In the genomic region with DNA sequence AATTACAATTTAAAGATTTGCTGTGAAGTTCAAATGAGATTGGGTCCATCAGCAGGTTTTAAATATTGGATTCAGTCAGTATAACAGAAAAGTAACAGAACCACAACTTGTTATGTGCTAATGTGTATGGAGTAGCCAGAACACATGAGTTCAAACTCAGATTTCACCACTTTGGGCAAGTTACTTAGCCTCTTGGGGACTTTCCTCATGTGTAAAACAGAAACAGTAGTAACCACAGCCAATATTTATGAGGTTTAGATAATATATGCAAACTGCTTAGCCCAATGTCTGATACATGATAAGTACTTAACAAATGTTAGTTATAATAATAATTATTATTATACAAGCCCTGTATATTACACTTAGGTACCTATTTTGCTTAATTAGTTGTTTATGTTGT, we compare ENCODE assay signal across 24 cellular contexts. TPM values are rescaled to one million over a fixed set of nuclear protein-coding genes. Genes with fewer than 3 reads are reported as not detected.
DNase-seq lines count a peak whose midpoint lies in the region; ATAC-seq, FAIRE-seq and TF ChIP-seq lines count a peak whose summit lies in the region.
"Had no signal": no experiment of that assay in that cellular context is flagged by ENCODE, and none has a peak within 500 bp of the region (broad histone marks: within the 10 kb centered on the region; RNA-seq: fewer than 3 reads in every experiment).

No MANE protein-coding gene starts in this region.

- H4K20me1 ChIP-seq in GM12878 (ENCODE audit: control insufficient read depth, insufficient read depth) (no peaks in the 10 kb centered on the region), smooth muscle cell (ENCODE audit: low read depth) (no peaks in the 10 kb centered on the region), OCI-LY7 (ENCODE audit: insufficient read depth, low read length) (no peaks in the 10 kb centered on the region)

- intact Hi-C loops in GM12878 (cut with micrococcal nuclease; ENCODE audit: unreplicated experiment) = loop anchor here (5.0 kb wide), 1 partner anchor 91 kb away; no protein-coding TSS in a partner anchor
- intact Hi-C loops in OCI-LY7 (cut with micrococcal nuclease; ENCODE audit: unreplicated experiment) = no loop called here

- peak; percentile 9 for DNase-seq in GM12878 (ENCODE audit: low read depth, low spot score)
- DNase-seq in smooth muscle cell (lab: John Stamatoyannopoulos, UW; ENCODE audit: unreplicated experiment) = no peak
- no peak for DNase-seq in SKM-1 (lab: John Stamatoyannopoulos, UW; ENCODE audit: unreplicated experiment)
- DNase-seq in OCI-LY7 (ENCODE audit: low spot score) = no peak
- DNase-seq in medulla oblongata (ENCODE audit: extremely low spot score) = no peak
- DNase-seq: activated B cell treated with CpG ODN at 0.5 μM for 24 hours; activated CD8-positive, alpha-beta memory T cell treated with anti-CD3 and anti-CD28 coated beads for 24 hours; AML-193; COR-L47; gastrocnemius medialis; NCI-H1694; SIG-M5; stimulated activated naive CD4-positive, alpha-beta T cell; T-helper 17 cell had no signal

- ATAC-seq in GM19023 (IDR thresholded peaks at IDR 0.05; ENCODE audit: unreplicated experiment) (peak; percentile 92), HG02623 (IDR thresholded peaks at IDR 0.05; ENCODE audit: unreplicated experiment) (peak; percentile 80), HG03097 (IDR thresholded peaks at IDR 0.05; ENCODE audit: low FRiP score, unreplicated experiment) (peak; percentile 65), GM12878 (peak; percentile 98)
- ATAC-seq: gastrocnemius medialis, GM23338, T-helper 17 cell had no signal

- H3K9ac ChIP-seq in GM12878 (ENCODE audit: control insufficient read depth, insufficient read depth, low read length) = no peak overlapping the region
- no peak overlapping the region for H3K9ac ChIP-seq in smooth muscle cell (ENCODE audit: low read depth)
- H3K9ac ChIP-seq: neural progenitor cell had no signal

- in situ Hi-C loops in GM12878 (cut with MboI) = no loop called here

- no peaks in the 10 kb centered on the region for H3K9me3 ChIP-seq in GM12878 (replicated peaks; ENCODE audit: control insufficient read depth, insufficient read depth, low read length)
- H3K9me3 ChIP-seq in smooth muscle cell (replicated peaks; ENCODE audit: low read depth) = no peaks in the 10 kb centered on the region
- H3K9me3 ChIP-seq in OCI-LY7 (ENCODE audit: low read length) = no peaks in the 10 kb centered on the region
- H3K9me3 ChIP-seq: gastrocnemius medialis had no signal

- FAIRE-seq in GM12878 (lab: Jason Lieb, UNC) = peak; percentile 44
- FAIRE-seq: bronchial epithelial cell had no signal

- H3K4me1 ChIP-seq in GM12878 (ENCODE audit: control insufficient read depth, insufficient read depth, low read length) (no peaks in the 10 kb centered on the region), smooth muscle cell (ENCODE audit: low read depth) (peaks cover 9% of the 10 kb centered on the region), OCI-LY7 (ENCODE audit: insufficient read depth, low read length, poor library complexity, severe bottlenecking) (no peaks in the 10 kb centered on the region)
- H3K4me1 ChIP-seq: gastrocnemius medialis had no signal

- CTCF ChIA-PET in GM12878 (lab: Yijun Ruan, JAX) (interaction anchor here (0.9 kb wide), 1 partner anchor 10 kb away, joined by 5 read pairs; no protein-coding TSS in a partner anchor), OCI-LY7 (lab: Charles Lee; ENCODE audit: unreplicated experiment) (no interaction called here)

- no peaks in the 10 kb centered on the region for H3F3A ChIP-seq in smooth muscle cell (ENCODE audit: low read depth)

- SMC1A ChIA-PET in GM12878 (lab: Charles Lee; ENCODE audit: uncharacterized antibody, unreplicated experiment) = interaction anchor here (1.1 kb wide), 1 partner anchor 19 kb away, joined by 3 read pairs; no protein-coding TSS in a partner anchor

- H2AFZ ChIP-seq in GM12878 (ENCODE audit: control insufficient read depth, low read depth, low read length) = no peak overlapping the region
- H2AFZ ChIP-seq in smooth muscle cell (ENCODE audit: low read depth) = no peak overlapping the region
- H2AFZ ChIP-seq in OCI-LY7 (ENCODE audit: low read length) = no peak overlapping the region
- H2AFZ ChIP-seq: GM23338, neural progenitor cell had no signal

- H3K79me2 ChIP-seq in GM12878 (ENCODE audit: control insufficient read depth, insufficient read depth, low read length) (no peaks in the 10 kb centered on the region), smooth muscle cell (ENCODE audit: low read depth) (no peaks in the 10 kb centered on the region), OCI-LY7 (ENCODE audit: insufficient read depth, low read depth, low read length) (no peaks in the 10 kb centered on the region)

- H3K4me3 ChIP-seq in GM12878 (no peak overlapping the region), smooth muscle cell (no peak overlapping the region), OCI-LY7 (ENCODE audit: low read depth, low read length, poor library complexity, severe bottlenecking) (no peak overlapping the region)
- H3K4me3 ChIP-seq: gastrocnemius medialis, GM23338, neural progenitor cell had no signal

- H3K27ac ChIP-seq in GM12878 (ENCODE audit: control insufficient read depth, insufficient read depth) = no peak overlapping the region
- no peak overlapping the region for H3K27ac ChIP-seq in smooth muscle cell (ENCODE audit: low read depth)
- no peak overlapping the region for H3K27ac ChIP-seq in OCI-LY7 (ENCODE audit: low read depth, low read length, poor library complexity, severe bottlenecking)
- H3K27ac ChIP-seq: gastrocnemius medialis, neural progenitor cell had no signal

- no peaks in the 10 kb centered on the region for H3K9me2 ChIP-seq in OCI-LY7 (ENCODE audit: insufficient read depth, low read length)

- no TSS peak for BruUV-seq in GM12878 (replicated peaks; lab: Mats Ljungman, UMichigan)
- no TSS peak for BruUV-seq in OCI-LY7 (replicated peaks; lab: Mats Ljungman, UMichigan)

- POLR2A ChIA-PET in GM12878 (lab: Charles Lee) (no interaction called here), OCI-LY7 (lab: Charles Lee) (no interaction called here)

- TF ChIP-seq POLR2A in GM12878 (IDR thresholded peaks at IDR 0.05; ENCODE audit: low read depth, low read length) = no peak

- H3K36me3 ChIP-seq in GM12878 (ENCODE audit: control insufficient read depth in 2 of 2, insufficient read depth in 2 of 2, low read length in 1 of 2) (no peaks in the 10 kb centered on the region), smooth muscle cell (ENCODE audit: low read depth) (no peaks in the 10 kb centered on the region), OCI-LY7 (ENCODE audit: insufficient read depth, low read length) (no peaks in the 10 kb centered on the region)
- H3K36me3 ChIP-seq: gastrocnemius medialis, neural progenitor cell had no signal

- peak in 1 of 2 experiments; percentile 43; a peak in 1 of 4 replicates for TF ChIP-seq EP300 in GM12878 (IDR thresholded peaks at IDR 0.05; ENCODE audit: borderline replicate concordance in 1 of 2, control insufficient read depth in 1 of 2, low read depth in 2 of 2, low read length in 2 of 2)

- RAD21 ChIA-PET in GM12878 (lab: Charles Lee; ENCODE audit: unreplicated experiment) = no interaction called here

- TF ChIP-seq CTCF in GM12878 (IDR thresholded peaks at IDR 0.05 in 2 of 3, conservative IDR thresholded peaks at IDR 0.05 in 1 of 3; ENCODE audit: control insufficient read depth in 2 of 3, extremely low read depth in 1 of 3, insufficient read depth in 1 of 3, low read depth in 3 of 3, low read length in 3 of 3) = no peak
- TF ChIP-seq CTCF in smooth muscle cell (IDR thresholded peaks at IDR 0.05; ENCODE audit: borderline replicate concordance, insufficient read depth, poor library complexity, severe bottlenecking) = no peak
- no peak for TF ChIP-seq CTCF in OCI-LY7 (conservative IDR thresholded peaks at IDR 0.05; ENCODE audit: low read length)

- H3K4me2 ChIP-seq in GM12878 (ENCODE audit: control insufficient read depth, insufficient read depth) (no peak overlapping the region), smooth muscle cell (no peak overlapping the region), OCI-LY7 (ENCODE audit: low read length) (no peak overlapping the region)
- H3K4me2 ChIP-seq: GM23338, neural progenitor cell had no signal

- H3K27me3 ChIP-seq in GM12878 (replicated peaks in 1 of 2; ENCODE audit: control insufficient read depth in 2 of 2, insufficient read depth in 2 of 2, low read length in 1 of 2) = no peaks in the 10 kb centered on the region
- no peaks in the 10 kb centered on the region for H3K27me3 ChIP-seq in smooth muscle cell (ENCODE audit: low read depth)
- H3K27me3 ChIP-seq: gastrocnemius medialis, neural progenitor cell had no signal

- no peak for TF ChIP-seq RAD21 in GM12878 (IDR thresholded peaks at IDR 0.05; ENCODE audit: insufficient read depth, low read depth, low read length)

TF ChIP-seq in GM12878, 131 proteins besides CTCF, POLR2A, EP300 and RAD21 (continues in another document):
- peak; percentile 51 for TF ChIP-seq JUNB (IDR thresholded peaks at IDR 0.05)
- TF ChIP-seq POU2F2 (IDR thresholded peaks at IDR 0.05; ENCODE audit: borderline replicate concordance, low read depth, low read length) = peak; percentile 34; the same call in 1 of the 3 replicates

RNA-seq across cellular contexts. Expression of a gene that starts 21.8 kb away (rescaled TPM):
- total RNA-seq in GM12878 (2013; cell fraction: nucleolus; rRNA removed) = not detected in 2 replicates
- 0.06 TPM in 1 of 2 replicates, not detected in the other for total RNA-seq in GM12878 (2014; rRNA removed)
- not detected in 2 replicates for total RNA-seq in GM12878 (2014; rRNA removed; fragmentation: Illumina TruSeq; extraction: Trizol)
- not detected in 2 replicates for total RNA-seq in GM12878 (2021)
- polyA plus RNA-seq in GM12878 (2011; ENCODE audit: low read depth) = not detected
- polyA plus RNA-seq in GM12878 (2011; rRNA removed) = 0.09 and 0.15 TPM in 2 replicates
- 0.03 and 0.06 TPM in 2 replicates for polyA plus RNA-seq in GM12878 (2011; cell fraction: cytosol; rRNA removed)
- 0.25 TPM in 2 replicates for polyA plus RNA-seq in GM12878 (2011; cell fraction: nucleus; rRNA removed)
- not detected in 2 replicates for polyA plus RNA-seq in GM12878 (2012)
- not detected in 2 replicates for polyA plus RNA-seq in GM12878 (2014; fragmentation: Illumina TruSeq; extraction: Trizol)
- not detected for polyA plus RNA-seq in GM12878 (2014; fragmentation: Nextera tagmentation; extraction: Ambion mirVana)
- not detected in 2 replicates for polyA plus RNA-seq in GM12878 (2014; rRNA removed)
- not detected for polyA plus RNA-seq in GM12878 (2016; fragmentation: Nextera tagmentation; extraction: Ambion mirVana)
- polyA minus RNA-seq in GM12878 (2011; rRNA and poly(A)+ RNA removed) = not detected in 2 replicates
- not detected in 2 replicates for polyA minus RNA-seq in GM12878 (2011; cell fraction: cytosol; rRNA and poly(A)+ RNA removed)
- 0.12 and 0.48 TPM in 2 replicates for polyA minus RNA-seq in GM12878 (2011; cell fraction: nucleus; rRNA and poly(A)+ RNA removed)
- 8.5 and 11.7 TPM in 2 replicates for total RNA-seq in smooth muscle cell
- polyA plus RNA-seq in smooth muscle cell = 3.7 and 4.6 TPM in 2 replicates
- not detected in 2 replicates for total RNA-seq in OCI-LY7 (2014; rRNA removed; shearing (Covaris generic))
- total RNA-seq in OCI-LY7 (2022) = not detected in 2 replicates
- total RNA-seq: activated B cell treated with CpG ODN at 0.5 μM for 24 hours, bronchial epithelial cell, dermis microvascular lymphatic vessel endothelial cell, epithelial cell of proximal tubule, gastrocnemius medialis, pulmonary artery endothelial cell, T-helper 17 cell had no signal
- polyA plus RNA-seq: adipose tissue had no signal
